ENCODE assay signal across 27 cellular contexts in the genomic region with DNA sequence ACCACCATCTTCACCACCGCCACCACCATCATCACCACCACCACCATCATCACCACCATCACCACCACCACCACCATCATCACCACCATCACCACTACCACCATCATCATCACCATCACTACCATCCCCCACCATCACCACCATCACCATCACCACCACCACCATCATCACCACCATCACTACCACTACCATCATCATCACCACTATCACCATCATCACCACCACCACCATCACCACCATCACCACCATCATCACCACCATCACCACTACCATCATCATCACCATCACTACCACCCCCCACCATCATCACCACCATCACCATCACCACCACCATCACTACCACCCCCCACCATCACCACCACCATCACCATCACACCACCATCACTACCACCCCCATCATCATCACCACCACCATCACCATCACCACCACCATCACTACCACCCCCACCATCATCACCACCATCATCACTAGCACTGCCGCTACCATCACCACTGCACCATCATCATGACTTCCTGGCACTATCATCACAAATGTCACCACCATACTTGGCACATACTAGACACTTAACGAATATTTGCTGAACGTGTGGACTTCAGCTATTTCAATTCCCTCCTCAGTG.
"Had no signal": no experiment of that assay in that cellular context is flagged by ENCODE, and none has a peak within 500 bp of the region (broad histone marks: within the 10 kb centered on the region; RNA-seq: fewer than 3 reads in every experiment).

No MANE protein-coding gene starts in this region.

- H3K4me3 ChIP-seq: cardiac muscle cell, Peyer's patch, SJSA1 had no signal

- ATAC-seq: activated CD4-positive, CD25-positive, alpha-beta regulatory T cell treated with anti-CD3 and anti-CD28 coated beads, Interleukin-2, amount 50 U/mL, for 24 hours; activated CD8-positive, alpha-beta T cell treated with anti-CD3 and anti-CD28 coated beads for 36 hours; activated T-cell treated with anti-CD3 and anti-CD28 coated beads, Interleukin-2, amount 50 U/mL, for 72 hours; SK-N-SH treated with all-trans-retinoic acid at 6 μM for 48 hours had no signal

- H3K4me1 ChIP-seq: Peyer's patch, SJSA1 had no signal

- H3K9me3 ChIP-seq: Peyer's patch, SJSA1 had no signal

- H3K36me3 ChIP-seq: brain microvascular endothelial cell, cardiac muscle cell, Peyer's patch, SJSA1 had no signal

- H3K27ac ChIP-seq: brain microvascular endothelial cell, cardiac muscle cell, Peyer's patch, RWPE1, SJSA1 had no signal

- H3K27me3 ChIP-seq: brain microvascular endothelial cell, cardiac muscle cell, Peyer's patch, SJSA1 had no signal

- DNase-seq: activated CD4-positive, alpha-beta T cell treated with anti-CD3 and anti-CD28 coated beads for 4 hours; activated CD8-positive, alpha-beta memory T cell treated with anti-CD3 and anti-CD28 coated beads, Interleukin-2, amount 50 U/mL, for 4 hours; activated CD8-positive, alpha-beta T cell treated with anti-CD3 and anti-CD28 coated beads for 36 hours; activated gamma-delta T cell treated with Interleukin-2 at 50 U/mL for 16 hours; activated naive CD4-positive, alpha-beta T cell treated with anti-CD3 and anti-CD28 coated beads, Interleukin-2, amount 10 ng/mL, durations not matched to agents 7 days and 5 days; activated naive CD8-positive, alpha-beta T cell treated with anti-CD3 and anti-CD28 coated beads for 36 hours; activated T-cell treated with anti-CD3 and anti-CD28 coated beads, Interleukin-2, amount 50 U/mL, for 72 hours; brain microvascular endothelial cell; Karpas-422; MM.1S; NCI-H1105; NCI-H1436; NCI-H1694 treated with DMSO at 0.1 percent for 48 hours; NCI-H2029 treated with DMSO at 0.1 percent for 48 hours; NCI-H345; NCI-H510A; NCI-H526 treated with DMSO at 0.1 percent for 48 hours; NCI-H82; NK-92 treated with Interleukin-12 subunit alpha and Interleukin-12 subunit beta, amount 100 ng/mL, for 24 hours; Peyer's patch; Right ventricle myocardium superior; SW 1271 had no signal
